In genomic region chr21:14451520-14451919, GRCh38 we compare ENCODE assay signal across 27 cellular contexts.
DNase-seq lines count a peak whose midpoint lies in the region; ATAC-seq, FAIRE-seq and TF ChIP-seq lines count a peak whose summit lies in the region.
"Had no signal": no experiment of that assay in that cellular context is flagged by ENCODE, and none has a peak within 500 bp of the region (broad histone marks: within the 10 kb centered on the region; RNA-seq: fewer than 3 reads in every experiment).

No MANE protein-coding gene starts in this region.

- H3K27ac ChIP-seq in CD8-positive, alpha-beta memory T cell (ENCODE audit: low read depth, low read length): peak overlapping the region; percentile 7
- no peak overlapping the region for H3K27ac ChIP-seq in mesendoderm (ENCODE audit: low read depth, low read length)
- H3K27ac ChIP-seq: pancreas, PC-9, skin epidermis, tibial artery, vagina had no signal

- no peak overlapping the region for H3K9ac ChIP-seq in mesendoderm (ENCODE audit: low read length)

- H3K27me3 ChIP-seq in CD8-positive, alpha-beta memory T cell (ENCODE audit: insufficient read depth, low read length, poor library complexity, severe bottlenecking): no peaks in the 10 kb centered on the region
- no peaks in the 10 kb centered on the region for H3K27me3 ChIP-seq in mesendoderm (ENCODE audit: insufficient read depth, low read length, poor library complexity)
- H3K27me3 ChIP-seq: BE2C, pancreas, tibial artery, vagina had no signal

- H3K79me1 ChIP-seq in mesendoderm (ENCODE audit: low read length): no peaks in the 10 kb centered on the region

- H3K27ac Mint-ChIP-seq in CD8-positive, alpha-beta memory T cell: peak overlapping the region in 1 of 8 donors; percentile 23
- H3K27ac Mint-ChIP-seq in activated T-helper 17 cell treated with anti-CD3 and anti-CD28 coated beads, Interleukin-2, amount 50 U/mL, for 72 hours: peak overlapping the region; percentile 95
- H3K27ac Mint-ChIP-seq in mesothelial cell of epicardium: peak overlapping the region; percentile 47
- H3K27ac Mint-ChIP-seq: CD8-positive, alpha-beta T cell had no signal

- H3K27me3 Mint-ChIP-seq in CD8-positive, alpha-beta memory T cell: peaks cover 0 to 2% of the 10 kb centered on the region in 2 donors
- H3K27me3 Mint-ChIP-seq in activated T-helper 17 cell treated with anti-CD3 and anti-CD28 coated beads, Interleukin-2, amount 50 U/mL, for 72 hours: no peaks in the 10 kb centered on the region
- no peaks in the 10 kb centered on the region for H3K27me3 Mint-ChIP-seq in mesothelial cell of epicardium (ENCODE audit: low read depth)

- no peaks in the 10 kb centered on the region for H3K36me3 Mint-ChIP-seq in CD8-positive, alpha-beta memory T cell
- H3K36me3 Mint-ChIP-seq in activated T-helper 17 cell treated with anti-CD3 and anti-CD28 coated beads, Interleukin-2, amount 50 U/mL, for 72 hours (ENCODE audit: low read depth): no peaks in the 10 kb centered on the region
- no peaks in the 10 kb centered on the region for H3K36me3 Mint-ChIP-seq in mesothelial cell of epicardium
- H3K36me3 Mint-ChIP-seq: CD8-positive, alpha-beta T cell had no signal

- H3K4me3 Mint-ChIP-seq in CD8-positive, alpha-beta memory T cell: no peak overlapping the region
- peak overlapping the region; percentile 74 for H3K4me3 Mint-ChIP-seq in activated T-helper 17 cell treated with anti-CD3 and anti-CD28 coated beads, Interleukin-2, amount 50 U/mL, for 72 hours
- no peak overlapping the region for H3K4me3 Mint-ChIP-seq in mesothelial cell of epicardium
- H3K4me3 Mint-ChIP-seq: CD8-positive, alpha-beta T cell had no signal

- H3K4me1 Mint-ChIP-seq in CD8-positive, alpha-beta memory T cell: peaks cover 17 to 37% (median 37%) of the 10 kb centered on the region in 3 donors
- H3K4me1 Mint-ChIP-seq in activated T-helper 17 cell treated with anti-CD3 and anti-CD28 coated beads, Interleukin-2, amount 50 U/mL, for 72 hours: peaks cover 28% of the 10 kb centered on the region
- H3K4me1 Mint-ChIP-seq in mesothelial cell of epicardium: peaks cover 18% of the 10 kb centered on the region

- no peak overlapping the region for H2BK120ac ChIP-seq in mesendoderm (ENCODE audit: low read depth, low read length)

- POLR2A ChIA-PET in CD8-positive, alpha-beta memory T cell (lab: Charles Lee): no interaction called here

- CTCF ChIA-PET in CD8-positive, alpha-beta memory T cell (lab: Charles Lee): interaction anchor here (3.6 kb wide), 1 partner anchor 286 kb away, joined by 10 read pairs; no protein-coding TSS in a partner anchor

- no peak overlapping the region for H3K18ac ChIP-seq in mesendoderm (ENCODE audit: low read length)

- H3K4me2 ChIP-seq in mesendoderm (ENCODE audit: low read length): no peak overlapping the region
- H3K4me2 ChIP-seq: PC-9 had no signal

- intact Hi-C loops in posterior cingulate gyrus (cut with DNase I): no loop called here

- no peak overlapping the region for H3K56ac ChIP-seq in mesendoderm (ENCODE audit: low read length)

- no peak overlapping the region for H3K23ac ChIP-seq in mesendoderm (ENCODE audit: low read length)

- H3K79me2 ChIP-seq in mesendoderm (ENCODE audit: control insufficient read depth, insufficient read depth, low read length): no peaks in the 10 kb centered on the region

- no peak for TF ChIP-seq CTCF in mesothelial cell of epicardium (IDR thresholded peaks at IDR 0.05; ENCODE audit: unreplicated experiment)

- no peak overlapping the region for H3K4ac ChIP-seq in mesendoderm (ENCODE audit: low read depth, low read length)

- H3K9me3 ChIP-seq in CD8-positive, alpha-beta memory T cell (ENCODE audit: low read length): no peaks in the 10 kb centered on the region
- H3K9me3 ChIP-seq: BE2C, pancreas, tibial artery, vagina had no signal

- no peak overlapping the region for H2BK15ac ChIP-seq in mesendoderm (replicated peaks; ENCODE audit: low read depth)

- H3K36me3 ChIP-seq in CD8-positive, alpha-beta memory T cell (ENCODE audit: insufficient read depth, low read length): no peaks in the 10 kb centered on the region
- no peaks in the 10 kb centered on the region for H3K36me3 ChIP-seq in mesendoderm (ENCODE audit: control insufficient read depth, insufficient read depth, low read length)
- H3K36me3 ChIP-seq: BE2C, pancreas, tibial artery, vagina had no signal

- H2AK5ac ChIP-seq in mesendoderm (ENCODE audit: low read length): no peak overlapping the region

- 100% methylated on average over 1 of the region's 2 CpGs for WGBS in mesendoderm (ENCODE audit: extremely low coverage, insufficient coverage, low lambda C conversion rate)

- no peak overlapping the region for H4K5ac ChIP-seq in mesendoderm (ENCODE audit: low read length)

- FAIRE-seq in GM18507 (lab: Jason Lieb, UNC): peak; percentile 58
- FAIRE-seq: bronchial epithelial cell, pancreas had no signal

- no peak for DNase-seq in CD8-positive, alpha-beta memory T cell
- DNase-seq in GM18507 (ENCODE audit: extremely low spot score, insufficient read length, low read depth) (no peak), mesothelial cell of epicardium (ENCODE audit: low spot score in 2 of 2, unreplicated experiment in 2 of 2) (no peak), posterior cingulate gyrus (no peak), NCI-H128 (lab: John Stamatoyannopoulos, UW; ENCODE audit: unreplicated experiment) (no peak), mesendoderm (no peak)
- DNase-seq: activated CD4-positive, alpha-beta T cell treated with anti-CD3 and anti-CD28 coated beads for 4 hours; aorta; BE2C; CD8-positive, alpha-beta T cell; DMS 273 treated with DMSO at 0.1 percent for 48 hours; EL; HCEC 1CT; hypothalamus; left cardiac atrium; NCI-H1417; NCI-H2081; NCI-H2227 treated with DMSO at 0.1 percent for 48 hours; pancreas; PC-9; tibial artery had no signal

- H3K9me3 Mint-ChIP-seq in CD8-positive, alpha-beta memory T cell: peaks cover 0 to 2% (median 0%) of the 10 kb centered on the region in 5 donors
- H3K9me3 Mint-ChIP-seq in activated T-helper 17 cell treated with anti-CD3 and anti-CD28 coated beads, Interleukin-2, amount 50 U/mL, for 72 hours: no peaks in the 10 kb centered on the region
- no peaks in the 10 kb centered on the region for H3K9me3 Mint-ChIP-seq in mesothelial cell of epicardium
- H3K9me3 Mint-ChIP-seq: CD8-positive, alpha-beta T cell had no signal

- H4K8ac ChIP-seq in mesendoderm (ENCODE audit: low read depth, low read length): no peak overlapping the region

- no peak overlapping the region for H3K4me3 ChIP-seq in CD8-positive, alpha-beta memory T cell (ENCODE audit: low read length)
- no peak overlapping the region for H3K4me3 ChIP-seq in mesendoderm (ENCODE audit: low read length)
- H3K4me3 ChIP-seq: pancreas, PC-9, skin epidermis, tibial artery, vagina had no signal

- no peaks in the 10 kb centered on the region for H3K4me1 ChIP-seq in CD8-positive, alpha-beta memory T cell (ENCODE audit: insufficient read depth, low read length)
- H3K4me1 ChIP-seq in mesendoderm (ENCODE audit: control insufficient read depth, low read depth, low read length): peaks cover 2% of the 10 kb centered on the region
- H3K4me1 ChIP-seq: BE2C, pancreas, tibial artery, vagina had no signal

- ATAC-seq in activated T-helper 17 cell treated with anti-CD3 and anti-CD28 coated beads, Interleukin-2, amount 50 U/mL, for 72 hours (replicated peaks): peak; percentile 20
- ATAC-seq: activated naive CD4-positive, alpha-beta T cell treated with anti-CD3 and anti-CD28 coated beads, Interleukin-2, amount 50 U/mL, for 72 hours; CD8-positive, alpha-beta T cell; left cardiac atrium; SK-N-SH treated with all-trans-retinoic acid at 6 μM for 48 hours had no signal

- H2BK5ac ChIP-seq in mesendoderm (ENCODE audit: low read length): no peak overlapping the region
